Comparison of ENCODE assay signal across 8 cellular contexts in the genomic region with DNA sequence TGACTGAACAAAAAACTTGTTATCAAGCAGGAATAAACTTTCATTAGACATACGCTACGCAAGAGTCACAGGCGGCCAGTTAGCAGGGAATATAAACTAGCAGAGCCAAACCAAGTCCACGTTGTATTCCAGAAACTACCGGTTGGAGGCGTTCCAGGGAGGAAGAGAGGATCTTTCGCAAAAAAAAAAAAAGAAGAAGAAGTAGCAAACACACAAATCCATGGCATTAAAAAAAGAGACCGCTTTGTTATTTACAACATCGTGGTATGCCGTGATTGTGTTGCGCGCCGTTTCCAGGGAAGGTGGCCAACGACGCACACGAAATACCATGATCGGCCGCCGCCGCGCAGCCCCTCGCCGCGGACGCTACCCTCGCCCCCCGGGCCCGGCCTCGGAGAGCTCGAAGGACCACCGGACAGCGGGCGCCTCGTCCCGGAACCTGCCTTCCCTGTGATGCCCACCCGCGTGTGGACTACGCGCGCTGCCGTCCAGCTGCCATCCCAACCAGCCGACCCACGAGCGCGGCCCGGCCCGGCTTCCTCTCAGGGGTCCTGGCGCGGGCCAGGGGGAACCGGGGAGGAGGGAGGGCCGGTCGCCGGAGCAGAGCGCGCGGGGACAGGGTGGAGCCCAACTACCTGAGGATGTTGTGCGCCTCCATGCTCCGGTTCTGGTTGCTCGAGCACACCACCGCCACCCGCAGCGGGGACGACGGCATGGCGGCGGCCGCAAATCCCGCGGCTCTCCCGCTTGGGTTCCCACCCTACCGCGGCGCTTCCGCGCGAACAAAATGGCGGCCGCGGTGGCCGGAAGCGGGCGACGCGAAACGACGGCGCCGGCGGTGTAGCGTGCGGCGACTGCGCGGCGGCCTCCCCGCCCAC. TPM values are rescaled to one million over a fixed set of nuclear protein-coding genes. Genes with fewer than 3 reads are reported as not detected.
A peak's percentile ranks its signal among the peaks of the same experiment; 100 is the strongest.
DNase-seq lines count a peak whose midpoint lies in the region; ATAC-seq and TF ChIP-seq lines count a peak whose summit lies in the region.

No MANE protein-coding gene starts in this region.

- peaks cover under 1% of the 10 kb centered on the region for H3K27me3 Mint-ChIP-seq in activated T-helper 1 cell treated with anti-CD3 and anti-CD28 coated beads, Interleukin-12 subunit alpha, Interleukin-12 subunit beta, Interleukin-2, Interleukin-4 antibody, amounts not matched to agents 30 ng/mL and 10 ng/mL and 1 ng/mL, durations not matched to agents 14 hours and 24 hours and 36 hours (ENCODE audit: insufficient read depth)
- H3K27me3 Mint-ChIP-seq in natural killer cell treated with Interleukin-12 subunit alpha and Interleukin-12 subunit beta and Interleukin-15 and Interleukin-18, amount 100 ng/mL, for 72 hours: no peaks in the 10 kb centered on the region

- H3K4me3 Mint-ChIP-seq in activated T-helper 1 cell treated with anti-CD3 and anti-CD28 coated beads, Interleukin-12 subunit alpha, Interleukin-12 subunit beta, Interleukin-2, Interleukin-4 antibody, amounts not matched to agents 30 ng/mL and 10 ng/mL and 1 ng/mL, durations not matched to agents 14 hours and 24 hours and 36 hours: peak overlapping the region; percentile 95
- H3K4me3 Mint-ChIP-seq in natural killer cell treated with Interleukin-12 subunit alpha and Interleukin-12 subunit beta and Interleukin-15 and Interleukin-18, amount 100 ng/mL, for 72 hours: peak overlapping the region; percentile 99

- H3K4me1 Mint-ChIP-seq in activated T-helper 1 cell treated with anti-CD3 and anti-CD28 coated beads, Interleukin-12 subunit alpha, Interleukin-12 subunit beta, Interleukin-2, Interleukin-4 antibody, amounts not matched to agents 30 ng/mL and 10 ng/mL and 1 ng/mL, durations not matched to agents 14 hours and 24 hours and 36 hours (ENCODE audit: low read depth): peaks cover 21% of the 10 kb centered on the region
- H3K4me1 Mint-ChIP-seq in natural killer cell treated with Interleukin-12 subunit alpha and Interleukin-12 subunit beta and Interleukin-15 and Interleukin-18, amount 100 ng/mL, for 72 hours (ENCODE audit: low read depth in 2 of 2): peaks cover 25 to 31% of the 10 kb centered on the region in 2 donors

- H3K36me3 Mint-ChIP-seq in activated T-helper 1 cell treated with anti-CD3 and anti-CD28 coated beads, Interleukin-12 subunit alpha, Interleukin-12 subunit beta, Interleukin-2, Interleukin-4 antibody, amounts not matched to agents 30 ng/mL and 10 ng/mL and 1 ng/mL, durations not matched to agents 14 hours and 24 hours and 36 hours (ENCODE audit: low read depth): peaks cover 22% of the 10 kb centered on the region
- H3K36me3 Mint-ChIP-seq in natural killer cell treated with Interleukin-12 subunit alpha and Interleukin-12 subunit beta and Interleukin-15 and Interleukin-18, amount 100 ng/mL, for 72 hours: peaks cover 9% of the 10 kb centered on the region

- H3K27ac Mint-ChIP-seq in activated T-helper 1 cell treated with anti-CD3 and anti-CD28 coated beads, Interleukin-12 subunit alpha, Interleukin-12 subunit beta, Interleukin-2, Interleukin-4 antibody, amounts not matched to agents 30 ng/mL and 10 ng/mL and 1 ng/mL, durations not matched to agents 14 hours and 24 hours and 36 hours: peak overlapping the region; percentile 98
- peak overlapping the region; percentile 96 to 97 for H3K27ac Mint-ChIP-seq in natural killer cell treated with Interleukin-12 subunit alpha and Interleukin-12 subunit beta and Interleukin-15 and Interleukin-18, amount 100 ng/mL, for 72 hours

- H3K9me3 Mint-ChIP-seq in activated T-helper 1 cell treated with anti-CD3 and anti-CD28 coated beads, Interleukin-12 subunit alpha, Interleukin-12 subunit beta, Interleukin-2, Interleukin-4 antibody, amounts not matched to agents 30 ng/mL and 10 ng/mL and 1 ng/mL, durations not matched to agents 14 hours and 24 hours and 36 hours: no peaks in the 10 kb centered on the region
- no peaks in the 10 kb centered on the region for H3K9me3 Mint-ChIP-seq in natural killer cell treated with Interleukin-12 subunit alpha and Interleukin-12 subunit beta and Interleukin-15 and Interleukin-18, amount 100 ng/mL, for 72 hours

- peak; percentile 55 for DNase-seq in COR-L47 (lab: John Stamatoyannopoulos, UW)
- peak; percentile 70 to 83 for DNase-seq in NOMO-1 (lab: John Stamatoyannopoulos, UW; ENCODE audit: unreplicated experiment in 2 of 2)
- DNase-seq in activated T-helper 1 cell treated with anti-CD3 and anti-CD28 coated beads, Interleukin-12 subunit alpha, Interleukin-12 subunit beta, Interleukin-2, Interleukin-4 antibody, amounts not matched to agents 30 ng/mL and 10 ng/mL and 1 ng/mL, durations not matched to agents 14 hours and 24 hours and 36 hours (ENCODE audit: low spot score): peak; percentile 75
- peak; percentile 62 for DNase-seq in fibroblast of mammary gland (ENCODE audit: low read depth)
- peak; percentile 79 for DNase-seq in natural killer cell treated with Interleukin-12 subunit alpha and Interleukin-12 subunit beta and Interleukin-15 and Interleukin-18, amount 100 ng/mL, for 72 hours (ENCODE audit: low spot score)
- peak; percentile 49 for DNase-seq in superior temporal gyrus (ENCODE audit: extremely low spot score)

- peak overlapping the region; percentile 93 for H3K4me3 ChIP-seq in fibroblast of mammary gland (ENCODE audit: control insufficient read depth, low read depth, low read length)

- TF ChIP-seq CTCF in fibroblast of mammary gland (conservative IDR thresholded peaks at IDR 0.05; ENCODE audit: control insufficient read depth, insufficient read depth, low read depth, low read length): peak; percentile 17

- intact Hi-C loops in activated T-helper 1 cell treated with anti-CD3 and anti-CD28 coated beads, Interleukin-12 subunit alpha, Interleukin-12 subunit beta, Interleukin-2, Interleukin-4 antibody, amounts not matched to agents 30 ng/mL and 10 ng/mL and 1 ng/mL, durations not matched to agents 14 hours and 24 hours and 36 hours (cut with micrococcal nuclease): loop anchor here (1.0 to 2.0 kb wide), 4 partner anchors 40 to 103 kb away; a partner anchor contains a TSS

- ATAC-seq in GM19372 (IDR thresholded peaks at IDR 0.05; ENCODE audit: low read depth, unreplicated experiment) (peak; percentile 77), HG03457 (IDR thresholded peaks at IDR 0.05; ENCODE audit: unreplicated experiment) (peak; percentile 49)
- peak; percentile 85 to 92 for ATAC-seq in natural killer cell treated with Interleukin-12 subunit alpha and Interleukin-12 subunit beta and Interleukin-15 and Interleukin-18, amount 100 ng/mL, for 72 hours

RNA-seq across cellular contexts. Expression of a gene that starts 0.6 kb away (rescaled TPM):
- 135 and 137 TPM in 2 replicates for total RNA-seq in activated T-helper 1 cell treated with anti-CD3 and anti-CD28 coated beads, Interleukin-12 subunit alpha, Interleukin-12 subunit beta, Interleukin-2, Interleukin-4 antibody, amounts not matched to agents 30 ng/mL and 10 ng/mL and 1 ng/mL, durations not matched to agents 14 hours and 24 hours and 36 hours
- 100 to 1,000 TPM in 1 of 2 donors, 10 to 100 TPM in 1; 97.6 to 146 TPM for total RNA-seq in natural killer cell treated with Interleukin-12 subunit alpha and Interleukin-12 subunit beta and Interleukin-15 and Interleukin-18, amount 100 ng/mL, for 72 hours

RNA-seq across cellular contexts. Expression of a gene that starts 25.9 kb away (rescaled TPM):
- total RNA-seq in activated T-helper 1 cell treated with anti-CD3 and anti-CD28 coated beads, Interleukin-12 subunit alpha, Interleukin-12 subunit beta, Interleukin-2, Interleukin-4 antibody, amounts not matched to agents 30 ng/mL and 10 ng/mL and 1 ng/mL, durations not matched to agents 14 hours and 24 hours and 36 hours: 14.6 and 14.9 TPM in 2 replicates
- total RNA-seq in natural killer cell treated with Interleukin-12 subunit alpha and Interleukin-12 subunit beta and Interleukin-15 and Interleukin-18, amount 100 ng/mL, for 72 hours: 1 to 10 TPM in 1 of 2 donors, under 1 TPM in 1; 0.81 to 2.4 TPM

RNA-seq across cellular contexts. Expression of a gene that starts 33.7 kb away (rescaled TPM):
- 0.41 and 1.0 TPM in 2 replicates for total RNA-seq in activated T-helper 1 cell treated with anti-CD3 and anti-CD28 coated beads, Interleukin-12 subunit alpha, Interleukin-12 subunit beta, Interleukin-2, Interleukin-4 antibody, amounts not matched to agents 30 ng/mL and 10 ng/mL and 1 ng/mL, durations not matched to agents 14 hours and 24 hours and 36 hours
- 1 to 10 TPM in 1 of 2 donors, not detected in 1; 1.6 TPM for total RNA-seq in natural killer cell treated with Interleukin-12 subunit alpha and Interleukin-12 subunit beta and Interleukin-15 and Interleukin-18, amount 100 ng/mL, for 72 hours

RNA-seq across cellular contexts. Expression of a gene that starts 41.2 kb away (rescaled TPM):
- total RNA-seq in activated T-helper 1 cell treated with anti-CD3 and anti-CD28 coated beads, Interleukin-12 subunit alpha, Interleukin-12 subunit beta, Interleukin-2, Interleukin-4 antibody, amounts not matched to agents 30 ng/mL and 10 ng/mL and 1 ng/mL, durations not matched to agents 14 hours and 24 hours and 36 hours: 29.5 and 32.8 TPM in 2 replicates
- total RNA-seq in natural killer cell treated with Interleukin-12 subunit alpha and Interleukin-12 subunit beta and Interleukin-15 and Interleukin-18, amount 100 ng/mL, for 72 hours: 10 to 100 TPM; 29.3 to 43.5 TPM

RNA-seq across cellular contexts. Expression of a gene that starts 57.9 kb away (rescaled TPM):
- total RNA-seq in activated T-helper 1 cell treated with anti-CD3 and anti-CD28 coated beads, Interleukin-12 subunit alpha, Interleukin-12 subunit beta, Interleukin-2, Interleukin-4 antibody, amounts not matched to agents 30 ng/mL and 10 ng/mL and 1 ng/mL, durations not matched to agents 14 hours and 24 hours and 36 hours: 0.49 and 0.93 TPM in 2 replicates
- 1 to 10 TPM; 4.9 to 6.1 TPM for total RNA-seq in natural killer cell treated with Interleukin-12 subunit alpha and Interleukin-12 subunit beta and Interleukin-15 and Interleukin-18, amount 100 ng/mL, for 72 hours

Comparison
In these comparisons a context has a peak if more than half of its experiments do, and no peak if none do; other contexts are left out.
1. Peak in every context shown above with its lines: DNase-seq, ATAC-seq and H3K4me3 ChIP-seq.